ENCODE assay signal across 1 cellular context in the genomic region with DNA sequence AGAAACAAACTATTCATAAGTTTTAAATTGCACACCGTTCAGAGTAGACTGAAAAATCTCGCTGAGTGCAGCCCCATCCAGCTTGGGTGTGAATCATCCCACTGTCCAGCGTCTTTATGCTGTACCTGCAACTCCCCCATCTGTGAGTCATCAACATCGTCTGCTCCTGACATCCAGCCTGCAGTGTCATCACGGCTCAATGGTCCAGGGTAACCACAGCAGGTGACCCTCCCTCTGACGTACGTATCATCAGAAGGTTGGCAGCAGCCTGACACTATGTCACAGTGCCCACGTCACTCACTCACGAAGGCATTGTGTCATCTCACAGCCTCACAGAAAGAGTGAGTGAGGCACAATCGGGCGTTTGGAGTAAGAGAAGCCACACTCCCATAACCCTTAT.
TF ChIP-seq lines count a peak whose summit lies in the region.

No MANE protein-coding gene starts in this region.

TF ChIP-seq in HEK293, 187 proteins besides CTCF, POLR2A, EP300 and RAD21 (continued from another document):
- TF ChIP-seq, protein P1, sequence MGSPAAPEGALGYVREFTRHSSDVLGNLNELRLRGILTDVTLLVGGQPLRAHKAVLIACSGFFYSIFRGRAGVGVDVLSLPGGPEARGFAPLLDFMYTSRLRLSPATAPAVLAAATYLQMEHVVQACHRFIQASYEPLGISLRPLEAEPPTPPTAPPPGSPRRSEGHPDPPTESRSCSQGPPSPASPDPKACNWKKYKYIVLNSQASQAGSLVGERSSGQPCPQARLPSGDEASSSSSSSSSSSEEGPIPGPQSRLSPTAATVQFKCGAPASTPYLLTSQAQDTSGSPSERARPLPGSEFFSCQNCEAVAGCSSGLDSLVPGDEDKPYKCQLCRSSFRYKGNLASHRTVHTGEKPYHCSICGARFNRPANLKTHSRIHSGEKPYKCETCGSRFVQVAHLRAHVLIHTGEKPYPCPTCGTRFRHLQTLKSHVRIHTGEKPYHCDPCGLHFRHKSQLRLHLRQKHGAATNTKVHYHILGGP (tag by site-specific recombination; IDR thresholded peaks at IDR 0.05), result no peak
- TF ChIP-seq, protein P2, sequence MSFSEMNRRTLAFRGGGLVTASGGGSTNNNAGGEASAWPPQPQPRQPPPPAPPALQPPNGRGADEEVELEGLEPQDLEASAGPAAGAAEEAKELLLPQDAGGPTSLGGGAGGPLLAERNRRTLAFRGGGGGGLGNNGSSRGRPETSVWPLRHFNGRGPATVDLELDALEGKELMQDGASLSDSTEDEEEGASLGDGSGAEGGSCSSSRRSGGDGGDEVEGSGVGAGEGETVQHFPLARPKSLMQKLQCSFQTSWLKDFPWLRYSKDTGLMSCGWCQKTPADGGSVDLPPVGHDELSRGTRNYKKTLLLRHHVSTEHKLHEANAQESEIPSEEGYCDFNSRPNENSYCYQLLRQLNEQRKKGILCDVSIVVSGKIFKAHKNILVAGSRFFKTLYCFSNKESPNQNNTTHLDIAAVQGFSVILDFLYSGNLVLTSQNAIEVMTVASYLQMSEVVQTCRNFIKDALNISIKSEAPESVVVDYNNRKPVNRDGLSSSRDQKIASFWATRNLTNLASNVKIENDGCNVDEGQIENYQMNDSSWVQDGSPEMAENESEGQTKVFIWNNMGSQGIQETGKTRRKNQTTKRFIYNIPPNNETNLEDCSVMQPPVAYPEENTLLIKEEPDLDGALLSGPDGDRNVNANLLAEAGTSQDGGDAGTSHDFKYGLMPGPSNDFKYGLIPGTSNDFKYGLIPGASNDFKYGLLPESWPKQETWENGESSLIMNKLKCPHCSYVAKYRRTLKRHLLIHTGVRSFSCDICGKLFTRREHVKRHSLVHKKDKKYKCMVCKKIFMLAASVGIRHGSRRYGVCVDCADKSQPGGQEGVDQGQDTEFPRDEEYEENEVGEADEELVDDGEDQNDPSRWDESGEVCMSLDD (tag by site-specific recombination; IDR thresholded peaks at IDR 0.05), result no peak
- TF ChIP-seq, protein P3, sequence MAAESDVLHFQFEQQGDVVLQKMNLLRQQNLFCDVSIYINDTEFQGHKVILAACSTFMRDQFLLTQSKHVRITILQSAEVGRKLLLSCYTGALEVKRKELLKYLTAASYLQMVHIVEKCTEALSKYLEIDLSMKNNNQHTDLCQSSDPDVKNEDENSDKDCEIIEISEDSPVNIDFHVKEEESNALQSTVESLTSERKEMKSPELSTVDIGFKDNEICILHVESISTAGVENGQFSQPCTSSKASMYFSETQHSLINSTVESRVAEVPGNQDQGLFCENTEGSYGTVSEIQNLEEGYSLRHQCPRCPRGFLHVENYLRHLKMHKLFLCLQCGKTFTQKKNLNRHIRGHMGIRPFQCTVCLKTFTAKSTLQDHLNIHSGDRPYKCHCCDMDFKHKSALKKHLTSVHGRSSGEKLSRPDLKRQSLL (tag by site-specific recombination; IDR thresholded peaks at IDR 0.05), result no peak
- TF ChIP-seq ZNF596 (tag by site-specific recombination; IDR thresholded peaks at IDR 0.05) (no peak), ZNF140 (tag by site-specific recombination; IDR thresholded peaks at IDR 0.05) (no peak), ZNF621 (tag by site-specific recombination; IDR thresholded peaks at IDR 0.05) (no peak), ZNF426 (tag by site-specific recombination; IDR thresholded peaks at IDR 0.05) (no peak), ZNF350 (tag by site-specific recombination; IDR thresholded peaks at IDR 0.05) (no peak), SP3 (tag by site-specific recombination; IDR thresholded peaks at IDR 0.05) (0 out of 2 replicates have a peak, but pooled peaks have one; percentile 23), GLIS2 (tag by site-specific recombination; IDR thresholded peaks at IDR 0.05) (no peak), ZNF791 (tag by site-specific recombination; IDR thresholded peaks at IDR 0.05) (no peak), ZNF670 (tag by site-specific recombination; IDR thresholded peaks at IDR 0.05; ENCODE audit: low read depth) (no peak), ZNF701 (tag by site-specific recombination; IDR thresholded peaks at IDR 0.05) (no peak), ZNF324 (tag by site-specific recombination; IDR thresholded peaks at IDR 0.05) (no peak), ZNF157 (tag by site-specific recombination; IDR thresholded peaks at IDR 0.05) (no peak), ZIC2 (tag by site-specific recombination; IDR thresholded peaks at IDR 0.05) (no peak), ZNF514 (tag by site-specific recombination; IDR thresholded peaks at IDR 0.05) (no peak), WT1 (tag by site-specific recombination; IDR thresholded peaks at IDR 0.05) (peak; percentile 34; the same call in 1 of the 2 replicates), ZNF211 (tag by site-specific recombination; IDR thresholded peaks at IDR 0.05; ENCODE audit: low read depth) (no peak), ZNF624 (tag by site-specific recombination; IDR thresholded peaks at IDR 0.05) (no peak), ZNF391 (tag by site-specific recombination; IDR thresholded peaks at IDR 0.05; ENCODE audit: borderline replicate concordance, low read depth) (no peak), ZNF302 (tag by site-specific recombination; IDR thresholded peaks at IDR 0.05; ENCODE audit: low read depth) (no peak), BCL11A (tag by site-specific recombination; IDR thresholded peaks at IDR 0.05; ENCODE audit: low read depth) (peak; percentile 93), ZNF473 (tag by site-specific recombination; IDR thresholded peaks at IDR 0.05) (no peak), ZNF146 (tag by site-specific recombination; IDR thresholded peaks at IDR 0.05) (no peak), GLI4 (tag by site-specific recombination; IDR thresholded peaks at IDR 0.05) (no peak), ZNF629 (tag by site-specific recombination; IDR thresholded peaks at IDR 0.05) (peak; percentile 99)
- TF ChIP-seq, protein P4, sequence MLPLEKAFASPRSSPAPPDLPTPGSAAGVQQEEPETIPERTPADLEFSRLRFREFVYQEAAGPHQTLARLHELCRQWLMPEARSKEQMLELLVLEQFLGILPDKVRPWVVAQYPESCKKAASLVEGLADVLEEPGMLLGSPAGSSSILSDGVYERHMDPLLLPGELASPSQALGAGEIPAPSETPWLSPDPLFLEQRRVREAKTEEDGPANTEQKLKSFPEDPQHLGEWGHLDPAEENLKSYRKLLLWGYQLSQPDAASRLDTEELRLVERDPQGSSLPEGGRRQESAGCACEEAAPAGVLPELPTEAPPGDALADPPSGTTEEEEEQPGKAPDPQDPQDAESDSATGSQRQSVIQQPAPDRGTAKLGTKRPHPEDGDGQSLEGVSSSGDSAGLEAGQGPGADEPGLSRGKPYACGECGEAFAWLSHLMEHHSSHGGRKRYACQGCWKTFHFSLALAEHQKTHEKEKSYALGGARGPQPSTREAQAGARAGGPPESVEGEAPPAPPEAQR (tag by site-specific recombination; IDR thresholded peaks at IDR 0.05), result no peak
- TF ChIP-seq, protein P5, sequence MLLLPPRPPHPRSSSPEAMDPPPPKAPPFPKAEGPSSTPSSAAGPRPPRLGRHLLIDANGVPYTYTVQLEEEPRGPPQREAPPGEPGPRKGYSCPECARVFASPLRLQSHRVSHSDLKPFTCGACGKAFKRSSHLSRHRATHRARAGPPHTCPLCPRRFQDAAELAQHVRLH (tag by site-specific recombination; IDR thresholded peaks at IDR 0.05), result no peak
- TF ChIP-seq, protein P6, sequence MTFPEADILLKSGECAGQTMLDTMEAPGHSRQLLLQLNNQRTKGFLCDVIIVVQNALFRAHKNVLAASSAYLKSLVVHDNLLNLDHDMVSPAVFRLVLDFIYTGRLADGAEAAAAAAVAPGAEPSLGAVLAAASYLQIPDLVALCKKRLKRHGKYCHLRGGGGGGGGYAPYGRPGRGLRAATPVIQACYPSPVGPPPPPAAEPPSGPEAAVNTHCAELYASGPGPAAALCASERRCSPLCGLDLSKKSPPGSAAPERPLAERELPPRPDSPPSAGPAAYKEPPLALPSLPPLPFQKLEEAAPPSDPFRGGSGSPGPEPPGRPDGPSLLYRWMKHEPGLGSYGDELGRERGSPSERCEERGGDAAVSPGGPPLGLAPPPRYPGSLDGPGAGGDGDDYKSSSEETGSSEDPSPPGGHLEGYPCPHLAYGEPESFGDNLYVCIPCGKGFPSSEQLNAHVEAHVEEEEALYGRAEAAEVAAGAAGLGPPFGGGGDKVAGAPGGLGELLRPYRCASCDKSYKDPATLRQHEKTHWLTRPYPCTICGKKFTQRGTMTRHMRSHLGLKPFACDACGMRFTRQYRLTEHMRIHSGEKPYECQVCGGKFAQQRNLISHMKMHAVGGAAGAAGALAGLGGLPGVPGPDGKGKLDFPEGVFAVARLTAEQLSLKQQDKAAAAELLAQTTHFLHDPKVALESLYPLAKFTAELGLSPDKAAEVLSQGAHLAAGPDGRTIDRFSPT (tag by site-specific recombination; IDR thresholded peaks at IDR 0.05), result 0 out of 2 replicates have a peak, but pooled peaks have one; percentile 45
- TF ChIP-seq, protein P7, sequence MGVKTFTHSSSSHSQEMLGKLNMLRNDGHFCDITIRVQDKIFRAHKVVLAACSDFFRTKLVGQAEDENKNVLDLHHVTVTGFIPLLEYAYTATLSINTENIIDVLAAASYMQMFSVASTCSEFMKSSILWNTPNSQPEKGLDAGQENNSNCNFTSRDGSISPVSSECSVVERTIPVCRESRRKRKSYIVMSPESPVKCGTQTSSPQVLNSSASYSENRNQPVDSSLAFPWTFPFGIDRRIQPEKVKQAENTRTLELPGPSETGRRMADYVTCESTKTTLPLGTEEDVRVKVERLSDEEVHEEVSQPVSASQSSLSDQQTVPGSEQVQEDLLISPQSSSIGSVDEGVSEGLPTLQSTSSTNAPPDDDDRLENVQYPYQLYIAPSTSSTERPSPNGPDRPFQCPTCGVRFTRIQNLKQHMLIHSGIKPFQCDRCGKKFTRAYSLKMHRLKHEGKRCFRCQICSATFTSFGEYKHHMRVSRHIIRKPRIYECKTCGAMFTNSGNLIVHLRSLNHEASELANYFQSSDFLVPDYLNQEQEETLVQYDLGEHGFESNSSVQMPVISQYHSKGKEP (tag by site-specific recombination; IDR thresholded peaks at IDR 0.05), result no peak
- TF ChIP-seq, protein P8, sequence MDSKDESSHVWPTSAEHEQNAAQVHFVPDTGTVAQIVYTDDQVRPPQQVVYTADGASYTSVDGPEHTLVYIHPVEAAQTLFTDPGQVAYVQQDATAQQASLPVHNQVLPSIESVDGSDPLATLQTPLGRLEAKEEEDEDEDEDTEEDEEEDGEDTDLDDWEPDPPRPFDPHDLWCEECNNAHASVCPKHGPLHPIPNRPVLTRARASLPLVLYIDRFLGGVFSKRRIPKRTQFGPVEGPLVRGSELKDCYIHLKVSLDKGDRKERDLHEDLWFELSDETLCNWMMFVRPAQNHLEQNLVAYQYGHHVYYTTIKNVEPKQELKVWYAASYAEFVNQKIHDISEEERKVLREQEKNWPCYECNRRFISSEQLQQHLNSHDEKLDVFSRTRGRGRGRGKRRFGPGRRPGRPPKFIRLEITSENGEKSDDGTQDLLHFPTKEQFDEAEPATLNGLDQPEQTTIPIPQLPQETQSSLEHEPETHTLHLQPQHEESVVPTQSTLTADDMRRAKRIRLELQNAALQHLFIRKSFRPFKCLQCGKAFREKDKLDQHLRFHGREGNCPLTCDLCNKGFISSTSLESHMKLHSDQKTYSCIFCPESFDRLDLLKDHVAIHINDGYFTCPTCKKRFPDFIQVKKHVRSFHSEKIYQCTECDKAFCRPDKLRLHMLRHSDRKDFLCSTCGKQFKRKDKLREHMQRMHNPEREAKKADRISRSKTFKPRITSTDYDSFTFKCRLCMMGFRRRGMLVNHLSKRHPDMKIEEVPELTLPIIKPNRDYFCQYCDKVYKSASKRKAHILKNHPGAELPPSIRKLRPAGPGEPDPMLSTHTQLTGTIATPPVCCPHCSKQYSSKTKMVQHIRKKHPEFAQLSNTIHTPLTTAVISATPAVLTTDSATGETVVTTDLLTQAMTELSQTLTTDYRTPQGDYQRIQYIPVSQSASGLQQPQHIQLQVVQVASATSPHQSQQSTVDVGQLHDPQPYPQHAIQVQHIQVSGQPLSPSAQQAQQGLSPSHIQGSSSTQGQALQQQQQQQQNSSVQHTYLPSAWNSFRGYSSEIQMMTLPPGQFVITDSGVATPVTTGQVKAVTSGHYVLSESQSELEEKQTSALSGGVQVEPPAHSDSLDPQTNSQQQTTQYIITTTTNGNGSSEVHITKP (tag by site-specific recombination; IDR thresholded peaks at IDR 0.05), result 0 out of 2 replicates have a peak, but pooled peaks have one; percentile 15
- TF ChIP-seq, protein P9, sequence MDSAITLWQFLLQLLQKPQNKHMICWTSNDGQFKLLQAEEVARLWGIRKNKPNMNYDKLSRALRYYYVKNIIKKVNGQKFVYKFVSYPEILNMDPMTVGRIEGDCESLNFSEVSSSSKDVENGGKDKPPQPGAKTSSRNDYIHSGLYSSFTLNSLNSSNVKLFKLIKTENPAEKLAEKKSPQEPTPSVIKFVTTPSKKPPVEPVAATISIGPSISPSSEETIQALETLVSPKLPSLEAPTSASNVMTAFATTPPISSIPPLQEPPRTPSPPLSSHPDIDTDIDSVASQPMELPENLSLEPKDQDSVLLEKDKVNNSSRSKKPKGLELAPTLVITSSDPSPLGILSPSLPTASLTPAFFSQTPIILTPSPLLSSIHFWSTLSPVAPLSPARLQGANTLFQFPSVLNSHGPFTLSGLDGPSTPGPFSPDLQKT (IDR thresholded peaks at IDR 0.05; ENCODE audit: borderline replicate concordance, low read depth, low read length), result no peak
- TF ChIP-seq, protein P10, sequence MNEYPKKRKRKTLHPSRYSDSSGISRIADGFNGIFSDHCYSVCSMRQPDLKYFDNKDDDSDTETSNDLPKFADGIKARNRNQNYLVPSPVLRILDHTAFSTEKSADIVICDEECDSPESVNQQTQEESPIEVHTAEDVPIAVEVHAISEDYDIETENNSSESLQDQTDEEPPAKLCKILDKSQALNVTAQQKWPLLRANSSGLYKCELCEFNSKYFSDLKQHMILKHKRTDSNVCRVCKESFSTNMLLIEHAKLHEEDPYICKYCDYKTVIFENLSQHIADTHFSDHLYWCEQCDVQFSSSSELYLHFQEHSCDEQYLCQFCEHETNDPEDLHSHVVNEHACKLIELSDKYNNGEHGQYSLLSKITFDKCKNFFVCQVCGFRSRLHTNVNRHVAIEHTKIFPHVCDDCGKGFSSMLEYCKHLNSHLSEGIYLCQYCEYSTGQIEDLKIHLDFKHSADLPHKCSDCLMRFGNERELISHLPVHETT (tag by site-specific recombination; IDR thresholded peaks at IDR 0.05), result peak; percentile 89
